Comparison of ENCODE assay signal across 8 cellular contexts in the genomic region with DNA sequence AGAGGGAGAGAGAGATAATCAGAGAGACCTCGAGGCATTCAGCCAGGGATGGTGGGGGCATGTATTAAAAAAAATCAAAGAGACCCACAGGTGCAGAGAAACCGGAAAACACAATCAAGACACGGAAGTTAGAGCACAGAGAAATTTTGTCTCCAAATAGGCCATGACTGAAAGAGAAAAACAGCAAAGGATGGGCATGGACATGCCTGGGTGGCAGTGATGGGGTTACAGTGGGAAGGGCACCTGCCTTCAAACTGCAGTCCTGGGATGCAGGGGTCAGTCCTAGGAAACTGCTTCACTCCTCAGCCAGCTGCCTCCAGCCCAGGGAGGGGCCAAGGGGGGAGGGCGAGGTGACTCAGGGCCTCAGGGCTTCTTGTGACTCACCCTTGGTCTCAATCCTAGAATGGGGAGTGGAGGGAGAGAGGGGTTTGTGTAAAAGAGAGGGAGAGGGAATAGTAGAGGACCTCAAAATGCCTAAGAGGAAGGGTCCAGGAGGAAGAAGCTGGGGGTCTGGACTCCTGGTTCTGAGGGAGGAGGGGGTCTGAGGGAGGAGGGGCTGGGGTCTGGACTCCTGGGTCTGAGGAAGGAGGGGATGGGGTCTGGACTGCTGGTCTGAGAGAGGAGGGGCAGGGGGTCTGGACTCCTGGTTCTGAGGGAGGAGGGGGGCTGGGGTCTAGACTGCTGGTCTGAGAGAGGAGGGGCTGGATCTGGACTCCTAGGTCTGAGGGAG. TPM values are rescaled to one million over a fixed set of nuclear protein-coding genes. Genes with fewer than 3 reads are reported as not detected.
DNase-seq lines count a peak whose midpoint lies in the region; ATAC-seq and TF ChIP-seq lines count a peak whose summit lies in the region.

No MANE protein-coding gene starts in this region.

- H3K4me1 ChIP-seq in effector memory CD4-positive, alpha-beta T cell (ENCODE audit: control insufficient read depth, insufficient read depth, low read length, poor library complexity, severe bottlenecking), result peaks cover 37% of the 10 kb centered on the region
- H3K4me1 ChIP-seq in neural progenitor cell, result no peaks in the 10 kb centered on the region

- H3K9me3 ChIP-seq in effector memory CD4-positive, alpha-beta T cell (ENCODE audit: control insufficient read depth, low read length), result no peaks in the 10 kb centered on the region
- no peaks in the 10 kb centered on the region for H3K9me3 ChIP-seq in neural progenitor cell (ENCODE audit: low read depth)

- H3K4me3 Mint-ChIP-seq in activated CD4-positive, alpha-beta T cell treated with anti-CD3 and anti-CD28 coated beads for 36 hours, result peak overlapping the region; percentile 57
- H3K4me3 Mint-ChIP-seq in neural progenitor cell, result no peak overlapping the region

- no peak overlapping the region for H3K9ac ChIP-seq in neural progenitor cell

- peak overlapping the region; percentile 71 for H3K27ac ChIP-seq in effector memory CD4-positive, alpha-beta T cell (ENCODE audit: insufficient read depth, low read length, poor library complexity, severe bottlenecking)
- H3K27ac ChIP-seq in neural progenitor cell, result no peak overlapping the region

- H3K27ac Mint-ChIP-seq in activated CD4-positive, alpha-beta T cell treated with anti-CD3 and anti-CD28 coated beads for 36 hours, result peak overlapping the region; percentile 81
- no peak overlapping the region for H3K27ac Mint-ChIP-seq in neural progenitor cell

- H3K27me3 Mint-ChIP-seq in activated CD4-positive, alpha-beta T cell treated with anti-CD3 and anti-CD28 coated beads for 36 hours, result peaks cover 4% of the 10 kb centered on the region
- H3K27me3 Mint-ChIP-seq in neural progenitor cell (ENCODE audit: insufficient read depth, low read depth), result peaks cover 11% of the 10 kb centered on the region

- DNase-seq in AG09319 (ENCODE audit: extremely low read depth, low read depth), result peak; percentile 46
- peak in 55 of 76 experiments; percentile 12 to 70 (median 48) for DNase-seq in HUDEP-2 (lab: John Stamatoyannopoulos, UW; ENCODE audit: unreplicated experiment in 76 of 76)
- peak; percentile 88 for DNase-seq in activated CD4-positive, alpha-beta T cell treated with anti-CD3 and anti-CD28 coated beads for 36 hours
- peak; percentile 36 to 57 (median 39) for DNase-seq in effector memory CD4-positive, alpha-beta T cell
- DNase-seq in sciatic nerve (ENCODE audit: low spot score), result no peak
- DNase-seq in iPS-NIHi11 (ENCODE audit: low spot score), result no peak
- no peak for DNase-seq in neural progenitor cell (ENCODE audit: low spot score)

- TF ChIP-seq CTCF in AG09319 (IDR thresholded peaks at IDR 0.05; ENCODE audit: low read depth, low read length) (no peak), neural progenitor cell (IDR thresholded peaks at IDR 0.05) (no peak)

- POLR2A ChIA-PET in activated CD4-positive, alpha-beta T cell treated with anti-CD3 and anti-CD28 coated beads for 36 hours (lab: Charles Lee), result no interaction called here

- H3K4me1 Mint-ChIP-seq in activated CD4-positive, alpha-beta T cell treated with anti-CD3 and anti-CD28 coated beads for 36 hours, result peaks cover 43% of the 10 kb centered on the region
- H3K4me1 Mint-ChIP-seq in neural progenitor cell, result peaks cover 16% of the 10 kb centered on the region

- ATAC-seq in activated CD4-positive, alpha-beta T cell treated with anti-CD3 and anti-CD28 coated beads for 36 hours, result peak; percentile 42
- ATAC-seq in sciatic nerve (peak; percentile 27), HG02642 (IDR thresholded peaks at IDR 0.05; ENCODE audit: poor library complexity, unreplicated experiment) (no peak)

- no peak overlapping the region for H3K4me3 ChIP-seq in effector memory CD4-positive, alpha-beta T cell (ENCODE audit: insufficient read depth, low read depth, low read length, poor library complexity, severe bottlenecking)
- no peak overlapping the region for H3K4me3 ChIP-seq in neural progenitor cell

- no peaks in the 10 kb centered on the region for H3K36me3 ChIP-seq in effector memory CD4-positive, alpha-beta T cell (ENCODE audit: control insufficient read depth, insufficient read depth, low read length)
- no peaks in the 10 kb centered on the region for H3K36me3 ChIP-seq in neural progenitor cell

- intact Hi-C loops in activated CD4-positive, alpha-beta T cell treated with anti-CD3 and anti-CD28 coated beads for 36 hours (cut with DNase I, micrococcal nuclease), result loop anchor here (2.0 to 10.0 kb wide), 4 partner anchors 24 to 350 kb away; a partner anchor contains a TSS
- intact Hi-C loops in sciatic nerve (cut with DNase I), result no loop called here

- H3K9me3 Mint-ChIP-seq in activated CD4-positive, alpha-beta T cell treated with anti-CD3 and anti-CD28 coated beads for 36 hours (ENCODE audit: low read depth), result no peaks in the 10 kb centered on the region
- no peaks in the 10 kb centered on the region for H3K9me3 Mint-ChIP-seq in neural progenitor cell

- no peaks in the 10 kb centered on the region for H3K79me2 ChIP-seq in neural progenitor cell (ENCODE audit: low read depth)

- peaks cover 7% of the 10 kb centered on the region for H4K20me1 ChIP-seq in neural progenitor cell (ENCODE audit: low read depth)

- H3K36me3 Mint-ChIP-seq in activated CD4-positive, alpha-beta T cell treated with anti-CD3 and anti-CD28 coated beads for 36 hours (ENCODE audit: low read depth), result peaks cover 8% of the 10 kb centered on the region
- H3K36me3 Mint-ChIP-seq in neural progenitor cell, result no peaks in the 10 kb centered on the region

- CTCF ChIA-PET in activated CD4-positive, alpha-beta T cell treated with anti-CD3 and anti-CD28 coated beads for 36 hours (lab: Charles Lee), result interaction anchor here (0.6 to 1.9 kb wide), 17 partner anchors 12 to 190 kb away, joined by 3 to 32 read pairs (median 3); no protein-coding TSS in a partner anchor

- H2AFZ ChIP-seq in neural progenitor cell (replicated peaks), result no peak overlapping the region

- no peaks in the 10 kb centered on the region for H3K27me3 ChIP-seq in effector memory CD4-positive, alpha-beta T cell (replicated peaks; ENCODE audit: control insufficient read depth, insufficient read depth, low read length, poor library complexity, severe bottlenecking)
- no peaks in the 10 kb centered on the region for H3K27me3 ChIP-seq in neural progenitor cell

- no peak overlapping the region for H3K4me2 ChIP-seq in neural progenitor cell

- H3F3A ChIP-seq in neural progenitor cell (ENCODE audit: low read depth), result no peaks in the 10 kb centered on the region

RNA-seq across cellular contexts. Expression of a gene that starts 3.6 kb away (rescaled TPM):
- total RNA-seq in activated CD4-positive, alpha-beta T cell treated with anti-CD3 and anti-CD28 coated beads for 36 hours, result 100 to 1,000 TPM; 103 to 110 TPM
- total RNA-seq in sciatic nerve (3.0 TPM), neural progenitor cell (ENCODE audit: low replicate concordance) (0.40 TPM in 1 of 2 replicates, not detected in the other)

RNA-seq across cellular contexts. Expression of a gene that starts 17.8 kb away (rescaled TPM):
- total RNA-seq in activated CD4-positive, alpha-beta T cell treated with anti-CD3 and anti-CD28 coated beads for 36 hours, result 1 to 10 TPM in 1 of 2 experiments, under 1 TPM in 1; 0.86 to 1.2 TPM
- 1.4 TPM for total RNA-seq in sciatic nerve
- 0.12 TPM in 1 of 2 replicates, not detected in the other for total RNA-seq in neural progenitor cell (ENCODE audit: low replicate concordance)

RNA-seq across cellular contexts. Expression of a gene that starts 29.7 kb away (rescaled TPM):
- 10 to 100 TPM; 64.4 to 65.2 TPM for total RNA-seq in activated CD4-positive, alpha-beta T cell treated with anti-CD3 and anti-CD28 coated beads for 36 hours
- total RNA-seq in sciatic nerve (41.1 TPM), neural progenitor cell (ENCODE audit: low replicate concordance) (33.1 and 33.4 TPM in 2 replicates)

RNA-seq across cellular contexts. Expression of a gene that starts 42.7 kb away (rescaled TPM):
- total RNA-seq in activated CD4-positive, alpha-beta T cell treated with anti-CD3 and anti-CD28 coated beads for 36 hours, result 1 to 10 TPM; 5.4 to 6.8 TPM
- total RNA-seq in sciatic nerve (17.4 TPM), neural progenitor cell (ENCODE audit: low replicate concordance) (13.4 and 19.8 TPM in 2 replicates)

Comparison
In these comparisons a context has a peak if more than half of its experiments do, and no peak if none do; other contexts are left out.
1. DNase-seq: peak in AG09319 (single experiment), HUDEP-2 (55 of 76), activated CD4-positive, alpha-beta T cell treated with anti-CD3 and anti-CD28 coated beads for 36 hours (single experiment) and effector memory CD4-positive, alpha-beta T cell (3 of 3); none in sciatic nerve (single experiment), iPS-NIHi11 (single experiment) and neural progenitor cell (single experiment).
2. RNA of a gene that starts 3.6 kb away (total RNA-seq): 103 to 110 TPM in activated CD4-positive, alpha-beta T cell treated with anti-CD3 and anti-CD28 coated beads for 36 hours; 3.0 TPM in sciatic nerve (single experiment) and 0.40 TPM in neural progenitor cell; every median in the first group is over 10 times any median in the second.